ENCODE assay signal across 16 cellular contexts in genomic region chr3:149233323-149233722, GRCh38. TPM values are rescaled to one million over a fixed set of nuclear protein-coding genes. Genes with fewer than 3 reads are reported as not detected.
A peak's percentile ranks its signal among the peaks of the same experiment; 100 is the strongest.
DNase-seq lines count a peak whose midpoint lies in the region; TF ChIP-seq lines count a peak whose summit lies in the region.
"Had no signal": no experiment of that assay in that cellular context is flagged by ENCODE, and none has a peak within 500 bp of the region (broad histone marks: within the 10 kb centered on the region; RNA-seq: fewer than 3 reads in every experiment).

No MANE protein-coding gene starts in this region.

- peaks cover 5% of the 10 kb centered on the region for H3K4me1 ChIP-seq in neural progenitor cell
- H3K4me1 ChIP-seq: SJSA1 had no signal

- H3K27ac ChIP-seq in SK-N-MC, result peak overlapping the region; percentile 33; the same call in 1 of the 2 replicates
- no peak overlapping the region for H3K27ac ChIP-seq in neural progenitor cell
- H3K27ac ChIP-seq: KMS-11, SJSA1 had no signal

- H3K27me3 Mint-ChIP-seq in neural progenitor cell (ENCODE audit: insufficient read depth, low read depth) (peaks cover 2% of the 10 kb centered on the region), progenitor cell of endocrine pancreas (no peaks in the 10 kb centered on the region)

- H4K20me1 ChIP-seq in neural progenitor cell (ENCODE audit: low read depth), result no peaks in the 10 kb centered on the region

- H3K4me3 Mint-ChIP-seq in neural progenitor cell, result no peak overlapping the region
- no peak overlapping the region for H3K4me3 Mint-ChIP-seq in progenitor cell of endocrine pancreas (ENCODE audit: low read depth)

- H3K9me3 Mint-ChIP-seq in neural progenitor cell (peaks cover 5% of the 10 kb centered on the region), progenitor cell of endocrine pancreas (ENCODE audit: low read depth) (peaks cover 13% of the 10 kb centered on the region)

- H3K9ac ChIP-seq in SK-N-MC (ENCODE audit: insufficient read length), result no peak overlapping the region
- H3K9ac ChIP-seq in neural progenitor cell, result no peak overlapping the region
- H3K9ac ChIP-seq: KMS-11 had no signal

- TF ChIP-seq POLR2A in erythroblast (IDR thresholded peaks at IDR 0.05; ENCODE audit: low read length), result no peak

- peak overlapping the region; percentile 69 for H2AFZ ChIP-seq in neural progenitor cell (replicated peaks)

- H3K36me3 Mint-ChIP-seq in neural progenitor cell (no peaks in the 10 kb centered on the region), progenitor cell of endocrine pancreas (ENCODE audit: insufficient read depth) (peaks cover 2% of the 10 kb centered on the region)

- H3K4me3 ChIP-seq in SK-N-MC (no peak overlapping the region), neural progenitor cell (no peak overlapping the region)
- H3K4me3 ChIP-seq: SJSA1 had no signal

- H3K27me3 ChIP-seq in neural progenitor cell, result no peaks in the 10 kb centered on the region
- H3K27me3 ChIP-seq: SJSA1 had no signal

- no peaks in the 10 kb centered on the region for H3K79me2 ChIP-seq in neural progenitor cell (ENCODE audit: low read depth)

- H3K9me3 ChIP-seq in SK-N-MC (ENCODE audit: low read depth, low read length) (no peaks in the 10 kb centered on the region), neural progenitor cell (ENCODE audit: low read depth) (no peaks in the 10 kb centered on the region)
- H3K9me3 ChIP-seq: SJSA1 had no signal

- H3F3A ChIP-seq in neural progenitor cell (ENCODE audit: low read depth), result no peaks in the 10 kb centered on the region

- H3K36me3 ChIP-seq in SK-N-MC (ENCODE audit: insufficient read depth, low read length) (no peaks in the 10 kb centered on the region), neural progenitor cell (no peaks in the 10 kb centered on the region)
- H3K36me3 ChIP-seq: SJSA1 had no signal

- H3K4me2 ChIP-seq in neural progenitor cell, result no peak overlapping the region
- H3K4me2 ChIP-seq: KMS-11 had no signal

- DNase-seq in MV-4-11 (lab: John Stamatoyannopoulos, UW), result peak; percentile 31
- no peak for DNase-seq in SK-N-MC (ENCODE audit: low read depth, low spot score)
- DNase-seq in erythroblast (lab: John Stamatoyannopoulos, UW), result peak; percentile 5 to 56
- no peak for DNase-seq in neural progenitor cell (ENCODE audit: low spot score)
- DNase-seq in amygdala (lab: John Stamatoyannopoulos, UW), result no peak
- no peak for DNase-seq in progenitor cell of endocrine pancreas (ENCODE audit: low spot score, unreplicated experiment)
- no peak for DNase-seq in EL
- DNase-seq: COR-L47, NCI-H1048, NCI-H146, NCI-H2107, NCI-H526 treated with DMSO at 0.1 percent for 48 hours, PC-3 had no signal

- no peak for TF ChIP-seq CTCF in neural progenitor cell (IDR thresholded peaks at IDR 0.05)
- TF ChIP-seq CTCF in progenitor cell of endocrine pancreas (IDR thresholded peaks at IDR 0.05; ENCODE audit: unreplicated experiment), result no peak

- H3K4me1 Mint-ChIP-seq in neural progenitor cell, result peaks cover 35% of the 10 kb centered on the region
- peaks cover 21% of the 10 kb centered on the region for H3K4me1 Mint-ChIP-seq in progenitor cell of endocrine pancreas (ENCODE audit: low read depth)

- H3K27ac Mint-ChIP-seq in neural progenitor cell, result no peak overlapping the region
- H3K27ac Mint-ChIP-seq in progenitor cell of endocrine pancreas, result no peak overlapping the region

RNA-seq across cellular contexts. Expression of gene CP, which starts 11.7 kb away (rescaled TPM):
- total RNA-seq in neural progenitor cell (ENCODE audit: low replicate concordance), result 0.90 TPM in 1 of 2 replicates, not detected in the other
- total RNA-seq in progenitor cell of endocrine pancreas, result 0.93 and 1.0 TPM in 2 replicates
- total RNA-seq: Daoy, SJSA1 had no signal

Comparison
In these comparisons a context has a peak if more than half of its experiments do, and no peak if none do; other contexts are left out.
1. DNase-seq: peak in MV-4-11 (single experiment) and erythroblast (2 of 2); none in SK-N-MC (single experiment), neural progenitor cell (single experiment), amygdala (0 of 56), progenitor cell of endocrine pancreas (single experiment) and EL (single experiment).